17 cellular contexts compared by ENCODE assay signal in genomic region chr19:55153652-55154264, GRCh38. TPM values are rescaled to one million over a fixed set of nuclear protein-coding genes. Genes with fewer than 3 reads are reported as not detected.
"Had no signal": no experiment of that assay in that cellular context is flagged by ENCODE, and none has a peak within 500 bp of the region (broad histone marks: within the 10 kb centered on the region; RNA-seq: fewer than 3 reads in every experiment).

No MANE protein-coding gene starts in this region.

- H3K27ac Mint-ChIP-seq: activated T-helper 1 cell treated with anti-CD3 and anti-CD28 coated beads, Interleukin-12 subunit alpha, Interleukin-12 subunit beta, Interleukin-2, Interleukin-4 antibody, amounts not matched to agents 30 ng/mL and 10 ng/mL and 1 ng/mL, durations not matched to agents 14 hours and 24 hours and 36 hours; endodermal cell; stimulated activated memory B cell treated with anti-CD40 and anti-IgM and Interleukin-4, amounts not matched to agents 10 μg/mL and 1 μg/mL and 100 μg/mL, for 72 hours; T-helper 2 cell treated with Interferon-gamma antibody and Interleukin-4, amounts not matched to agents 5 μg/mL and 100 μg/mL, for 36 hours had no signal

- H3K9me3 ChIP-seq: adrenal gland, gastrocnemius medialis had no signal

- H3K9ac ChIP-seq: parathyroid adenoma had no signal

- ATAC-seq: gastrocnemius medialis; stimulated activated memory B cell treated with anti-CD40 and anti-IgM and Interleukin-4, amounts not matched to agents 10 μg/mL and 1 μg/mL and 100 μg/mL, for 72 hours had no signal

- H3K36me3 Mint-ChIP-seq: stimulated activated memory B cell treated with anti-CD40 and anti-IgM and Interleukin-4, amounts not matched to agents 10 μg/mL and 1 μg/mL and 100 μg/mL, for 72 hours had no signal

- H3K4me1 ChIP-seq: parathyroid adenoma had no signal

- H3K36me3 ChIP-seq: adrenal gland, gastrocnemius medialis had no signal

- H3K79me2 ChIP-seq: parathyroid adenoma had no signal

- H3K27ac ChIP-seq: adrenal gland, dorsolateral prefrontal cortex, gastrocnemius medialis, parathyroid adenoma had no signal

- DNase-seq: activated CD4-positive, alpha-beta T cell treated with anti-CD3 and anti-CD28 coated beads, Interleukin-2, amount 10 ng/mL, durations not matched to agents 7 days and 5 days; activated CD4-positive, CD25-positive, alpha-beta regulatory T cell; activated CD8-positive, alpha-beta memory T cell treated with anti-CD3 and anti-CD28 coated beads for 24 hours; adrenal gland; dorsolateral prefrontal cortex; endodermal cell; erythroblast; gastrocnemius medialis; islet precursor cell; mammary epithelial cell; stimulated activated CD4-positive, alpha-beta T cell treated with anti-CD3 and anti-CD28 coated beads, Interleukin-2, amount 100 ng/mL, for 48 hours had no signal

- H2AFZ ChIP-seq: parathyroid adenoma had no signal

- H3K4me3 Mint-ChIP-seq: activated CD4-positive, alpha-beta T cell treated with anti-CD3 and anti-CD28 coated beads, Interleukin-2, amount 10 ng/mL, durations not matched to agents 7 days and 5 days; activated T-helper 1 cell treated with anti-CD3 and anti-CD28 coated beads, Interleukin-12 subunit alpha, Interleukin-12 subunit beta, Interleukin-2, Interleukin-4 antibody, amounts not matched to agents 30 ng/mL and 10 ng/mL and 1 ng/mL, durations not matched to agents 14 hours and 24 hours and 36 hours; endodermal cell; stimulated activated memory B cell treated with anti-CD40 and anti-IgM and Interleukin-4, amounts not matched to agents 10 μg/mL and 1 μg/mL and 100 μg/mL, for 72 hours; T-helper 2 cell treated with Interferon-gamma antibody and Interleukin-4, amounts not matched to agents 5 μg/mL and 100 μg/mL, for 36 hours had no signal

- H3K4me3 ChIP-seq: adrenal gland, dorsolateral prefrontal cortex, gastrocnemius medialis had no signal

RNA-seq across cellular contexts. Expression of gene TNNI3, which starts 3.8 kb away (rescaled TPM):
- total RNA-seq: activated CD4-positive, alpha-beta T cell treated with anti-CD3 and anti-CD28 coated beads, Interleukin-2, amount 10 ng/mL, durations not matched to agents 7 days and 5 days; activated T-helper 1 cell treated with anti-CD3 and anti-CD28 coated beads, Interleukin-12 subunit alpha, Interleukin-12 subunit beta, Interleukin-2, Interleukin-4 antibody, amounts not matched to agents 30 ng/mL and 10 ng/mL and 1 ng/mL, durations not matched to agents 14 hours and 24 hours and 36 hours; urinary bladder had no signal
- polyA plus RNA-seq: urinary bladder had no signal

RNA-seq across cellular contexts. Expression of gene TNNT1, which starts 4.8 kb away (rescaled TPM):
- total RNA-seq: activated T-helper 1 cell treated with anti-CD3 and anti-CD28 coated beads, Interleukin-12 subunit alpha, Interleukin-12 subunit beta, Interleukin-2, Interleukin-4 antibody, amounts not matched to agents 30 ng/mL and 10 ng/mL and 1 ng/mL, durations not matched to agents 14 hours and 24 hours and 36 hours had no signal
- polyA plus RNA-seq: urinary bladder had no signal

RNA-seq across cellular contexts. Expression of gene DNAAF3, which starts 12.7 kb away (rescaled TPM):
- total RNA-seq: activated CD4-positive, alpha-beta T cell treated with anti-CD3 and anti-CD28 coated beads, Interleukin-2, amount 10 ng/mL, durations not matched to agents 7 days and 5 days had no signal

RNA-seq across cellular contexts. Expression of gene SYT5, which starts 26.3 kb away (rescaled TPM):
- total RNA-seq: activated T-helper 1 cell treated with anti-CD3 and anti-CD28 coated beads, Interleukin-12 subunit alpha, Interleukin-12 subunit beta, Interleukin-2, Interleukin-4 antibody, amounts not matched to agents 30 ng/mL and 10 ng/mL and 1 ng/mL, durations not matched to agents 14 hours and 24 hours and 36 hours; endodermal cell; gastrocnemius medialis; renal cortical epithelial cell had no signal
